8 cellular contexts compared by ENCODE assay signal in the genomic region with DNA sequence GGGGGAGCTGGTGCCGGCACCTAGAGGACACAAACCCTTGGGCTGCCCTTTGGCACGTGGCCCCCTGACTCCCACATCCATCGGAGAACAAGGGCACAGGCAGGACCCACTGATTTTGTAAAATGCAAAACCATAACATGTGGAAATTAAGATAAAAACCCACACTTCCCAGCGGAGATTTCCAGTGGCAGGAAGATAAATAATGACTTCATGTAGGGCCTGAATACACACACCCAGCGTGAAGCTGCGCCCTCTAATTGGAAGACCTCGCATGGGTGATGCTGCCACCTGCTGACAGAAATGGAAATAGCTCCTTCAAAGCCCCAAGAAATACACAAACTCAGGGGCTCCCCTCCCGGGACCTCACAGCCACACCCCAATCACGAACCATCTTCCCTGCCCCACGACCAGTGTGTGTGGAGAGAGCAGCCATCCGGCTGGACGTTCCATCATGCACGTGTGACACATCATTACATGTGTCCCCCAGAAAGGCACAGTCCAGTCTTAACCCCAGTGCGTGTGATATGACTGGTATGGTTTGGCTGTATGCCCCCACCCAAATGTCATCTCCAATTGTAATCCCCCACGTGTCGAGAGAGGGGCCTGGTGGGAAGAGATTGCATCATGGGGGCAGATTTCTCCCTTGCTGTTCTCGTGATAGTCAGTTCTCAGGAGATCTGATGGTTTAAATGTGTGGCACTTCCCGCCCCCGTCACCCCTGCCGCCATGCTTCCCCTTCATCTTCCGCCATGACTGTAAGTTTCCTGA. TPM values are rescaled to one million over a fixed set of nuclear protein-coding genes. Genes with fewer than 3 reads are reported as not detected.
DNase-seq lines count a peak whose midpoint lies in the region; ATAC-seq and TF ChIP-seq lines count a peak whose summit lies in the region.

No MANE protein-coding gene starts in this region.

- H3K36me3 ChIP-seq in GM06990 (ENCODE audit: control insufficient read depth, insufficient read depth, low read length), result no peaks in the 10 kb centered on the region
- H3K36me3 ChIP-seq in SK-N-MC (ENCODE audit: insufficient read depth, low read length), result no peaks in the 10 kb centered on the region
- H3K36me3 ChIP-seq in upper lobe of left lung, result no peaks in the 10 kb centered on the region

- CTCF ChIA-PET in activated naive CD4-positive, alpha-beta T cell treated with anti-CD3 and anti-CD28 coated beads for 36 hours (lab: Charles Lee), result interaction anchor here (0.6 to 3.9 kb wide), 14 partner anchors 9 to 166 kb away, joined by 3 to 25 read pairs (median 4); a partner anchor contains a TSS

- H3K27me3 ChIP-seq in GM06990 (replicated peaks; ENCODE audit: control insufficient read depth, insufficient read depth, low read length) (no peaks in the 10 kb centered on the region), upper lobe of left lung (peaks cover 0 to 2% (median 0%) of the 10 kb centered on the region in 4 donors)

- H3K4me1 ChIP-seq in upper lobe of left lung, result peaks cover 27 to 41% (median 33%) of the 10 kb centered on the region in 4 donors

- no peak for TF ChIP-seq EP300 in upper lobe of left lung (IDR thresholded peaks at IDR 0.05)

- H3K27me3 Mint-ChIP-seq in activated naive CD4-positive, alpha-beta T cell treated with anti-CD3 and anti-CD28 coated beads for 36 hours (ENCODE audit: low read depth), result no peaks in the 10 kb centered on the region

- TF ChIP-seq POLR2A in upper lobe of left lung (IDR thresholded peaks at IDR 0.05), result no peak

- intact Hi-C loops in activated naive CD4-positive, alpha-beta T cell treated with anti-CD3 and anti-CD28 coated beads for 36 hours (cut with micrococcal nuclease), result loop anchor here (1.0 to 2.0 kb wide), 4 partner anchors 54 to 166 kb away; no protein-coding TSS in a partner anchor

- no peak overlapping the region for H3K4me3 Mint-ChIP-seq in activated naive CD4-positive, alpha-beta T cell treated with anti-CD3 and anti-CD28 coated beads for 36 hours

- peak; percentile 82 to 90 for ATAC-seq in upper lobe of left lung (ENCODE audit: low FRiP score in 2 of 2)

- H3K9me3 Mint-ChIP-seq in activated naive CD4-positive, alpha-beta T cell treated with anti-CD3 and anti-CD28 coated beads for 36 hours, result no peaks in the 10 kb centered on the region

- H3K4me1 Mint-ChIP-seq in activated naive CD4-positive, alpha-beta T cell treated with anti-CD3 and anti-CD28 coated beads for 36 hours (ENCODE audit: low read depth), result peaks cover 20% of the 10 kb centered on the region

- no peak overlapping the region for H3K27ac Mint-ChIP-seq in activated naive CD4-positive, alpha-beta T cell treated with anti-CD3 and anti-CD28 coated beads for 36 hours

- no peak overlapping the region for H3K9ac ChIP-seq in SK-N-MC (ENCODE audit: insufficient read length)

- H3K4me3 ChIP-seq in GM06990 (replicated peaks; ENCODE audit: low read depth, low read length), result no peak overlapping the region
- no peak overlapping the region for H3K4me3 ChIP-seq in LNCaP clone FGC (ENCODE audit: low read depth, low read length)
- no peak overlapping the region for H3K4me3 ChIP-seq in SK-N-MC
- H3K4me3 ChIP-seq in upper lobe of left lung, result no peak overlapping the region

- 19 to 22% methylated on average over 14 to 21 of the region's 21 CpGs for whole genome bisulfite sequencing in upper lobe of left lung, 2 donors

- TF ChIP-seq CTCF in GM06990 (IDR thresholded peaks at IDR 0.05; ENCODE audit: insufficient read depth, low read length, poor library complexity, severe bottlenecking) (peak; percentile 73), LNCaP clone FGC (IDR thresholded peaks at IDR 0.05; ENCODE audit: control insufficient read depth, extremely low read depth, insufficient read depth) (peak; percentile 84), upper lobe of left lung (IDR thresholded peaks at IDR 0.05) (peak; percentile 74 to 87 (median 85))

- H3K9me3 ChIP-seq in SK-N-MC (ENCODE audit: low read depth, low read length), result no peaks in the 10 kb centered on the region
- H3K9me3 ChIP-seq in upper lobe of left lung, result no peaks in the 10 kb centered on the region

- no peak for DNase-seq in GM06990 (ENCODE audit: extremely low read depth, insufficient read length)
- peak; percentile 28 for DNase-seq in LNCaP clone FGC (ENCODE audit: low read depth)
- DNase-seq in SK-N-MC (ENCODE audit: low read depth, low spot score), result peak; percentile 52
- DNase-seq in activated naive CD4-positive, alpha-beta T cell treated with anti-CD3 and anti-CD28 coated beads for 36 hours, result peak; percentile 81
- peak; percentile 76 for DNase-seq in globus pallidus (ENCODE audit: low spot score)
- DNase-seq in pons (ENCODE audit: low spot score), result peak; percentile 87
- DNase-seq in upper lobe of left lung, result peak; percentile 1 to 81
- no peak for DNase-seq in NCI-H2107 (lab: John Stamatoyannopoulos, UW)

- H3K36me3 Mint-ChIP-seq in activated naive CD4-positive, alpha-beta T cell treated with anti-CD3 and anti-CD28 coated beads for 36 hours (ENCODE audit: low read depth), result no peaks in the 10 kb centered on the region

- H3K27ac ChIP-seq in SK-N-MC (no peak overlapping the region), upper lobe of left lung (no peak overlapping the region)

RNA-seq across cellular contexts. Expression of a gene that starts 5.7 kb away (rescaled TPM):
- total RNA-seq in activated naive CD4-positive, alpha-beta T cell treated with anti-CD3 and anti-CD28 coated beads for 36 hours, result 1 to 10 TPM; 6.8 TPM
- 10 to 100 TPM; 16.6 to 48.3 (median 40.2) TPM for total RNA-seq in upper lobe of left lung

RNA-seq across cellular contexts. Expression of a gene that starts 7.8 kb away (rescaled TPM):
- total RNA-seq in activated naive CD4-positive, alpha-beta T cell treated with anti-CD3 and anti-CD28 coated beads for 36 hours, result 1 to 10 TPM; 5.8 to 5.9 TPM
- total RNA-seq in upper lobe of left lung, result 100 to 1,000 TPM in 1 of 6 donors, 10 to 100 TPM in 5; 23.8 to 128 (median 83.5) TPM

RNA-seq across cellular contexts. Expression of a gene that starts 30.8 kb away (rescaled TPM):
- 10 to 100 TPM; 32.4 to 35.4 TPM for total RNA-seq in activated naive CD4-positive, alpha-beta T cell treated with anti-CD3 and anti-CD28 coated beads for 36 hours
- 10 to 100 TPM; 14.0 to 33.5 (median 19.9) TPM for total RNA-seq in upper lobe of left lung

RNA-seq across cellular contexts. Expression of a gene that starts 33.2 kb away (rescaled TPM):
- total RNA-seq in activated naive CD4-positive, alpha-beta T cell treated with anti-CD3 and anti-CD28 coated beads for 36 hours, result under 1 TPM; 0.20 to 0.43 TPM
- 1 to 10 TPM in 5 of 6 donors, under 1 TPM in 1; 0.77 to 9.8 (median 4.1) TPM for total RNA-seq in upper lobe of left lung

Comparison
In these comparisons a context has a peak if more than half of its experiments do, and no peak if none do; other contexts are left out.
1. DNase-seq: peak in LNCaP clone FGC (single experiment), SK-N-MC (single experiment), activated naive CD4-positive, alpha-beta T cell treated with anti-CD3 and anti-CD28 coated beads for 36 hours (single experiment), globus pallidus (single experiment), pons (single experiment) and upper lobe of left lung (2 of 2); none in GM06990 (single experiment) and NCI-H2107 (single experiment).
2. Peak in every context shown above with its lines, with median percentiles within 50 percentile points of each other: CTCF ChIP-seq.